Comparison of ENCODE assay signal across 9 cellular contexts in genomic region chr2:174012347-174013309, GRCh38. TPM values are rescaled to one million over a fixed set of nuclear protein-coding genes. Genes with fewer than 3 reads are reported as not detected.
A peak's percentile ranks its signal among the peaks of the same experiment; 100 is the strongest.
DNase-seq lines count a peak whose midpoint lies in the region; ATAC-seq, FAIRE-seq and TF ChIP-seq lines count a peak whose summit lies in the region.
"Had no signal": no experiment of that assay in that cellular context is flagged by ENCODE, and none has a peak within 500 bp of the region (broad histone marks: within the 10 kb centered on the region; RNA-seq: fewer than 3 reads in every experiment).

No MANE protein-coding gene starts in this region.

- H3K27ac ChIP-seq in caudate nucleus (ENCODE audit: low read depth, low read length), result peak overlapping the region; percentile 76
- peak overlapping the region; percentile 8 for H3K27ac ChIP-seq in keratinocyte (ENCODE audit: control insufficient read depth, insufficient read depth, low read length)
- H3K27ac ChIP-seq: KMS-11 had no signal

- dilution Hi-C loops in keratinocyte (cut with MboI; ENCODE audit: extremely low pct_ligation_motif_present, low sequenced_read_pairs), result no loop called here

- peaks cover 11% of the 10 kb centered on the region for H3K4me1 ChIP-seq in keratinocyte (ENCODE audit: control insufficient read depth, extremely low read depth, insufficient read depth, low read length)

- peak in 36 of 61 donors; percentile 13 to 62 (median 31) for DNase-seq in caudate nucleus (lab: John Stamatoyannopoulos, UW)
- no peak for DNase-seq in keratinocyte (ENCODE audit: low read depth, low spot score)
- DNase-seq in stimulated activated CD4-positive, alpha-beta T cell treated with anti-CD3 and anti-CD28 coated beads, Interleukin-1b, Interleukin-23, amount 100 ng/mL, for 4 hours (ENCODE audit: low read depth in 2 of 2), result peak; percentile 15 to 17

- H4K20me1 ChIP-seq in keratinocyte (ENCODE audit: control insufficient read depth, extremely low read depth, insufficient read depth, low read length), result no peaks in the 10 kb centered on the region

- no peak for FAIRE-seq in keratinocyte (lab: Jason Lieb, UNC)

- peak overlapping the region; percentile 58 for H3K9ac ChIP-seq in keratinocyte (ENCODE audit: control insufficient read depth, extremely low read depth, insufficient read depth, low read length)
- H3K9ac ChIP-seq: KMS-11 had no signal

- peak overlapping the region; percentile 94 for H2AFZ ChIP-seq in keratinocyte (ENCODE audit: control insufficient read depth, low read length)

- H3K79me2 ChIP-seq in keratinocyte (ENCODE audit: control insufficient read depth, insufficient read depth, low read length), result no peaks in the 10 kb centered on the region

- no peaks in the 10 kb centered on the region for H3K9me1 ChIP-seq in keratinocyte (ENCODE audit: control insufficient read depth, extremely low read depth, insufficient read depth, low read length)

- H3K4me2 ChIP-seq in keratinocyte (ENCODE audit: control insufficient read depth, extremely low read depth, insufficient read depth, low read depth, low read length), result peak overlapping the region; percentile 73
- H3K4me2 ChIP-seq: KMS-11 had no signal

- TF ChIP-seq CTCF in WI38 (IDR thresholded peaks at IDR 0.05; ENCODE audit: low read depth, low read length) (no peak), keratinocyte (optimal IDR thresholded peaks at IDR 0.05 in 1 of 3, IDR thresholded peaks at IDR 0.05 in 1 of 3, conservative IDR thresholded peaks at IDR 0.05 in 1 of 3; ENCODE audit: extremely low read depth in 1 of 3, insufficient read depth in 2 of 3, low read length in 3 of 3) (no peak)

- no peaks in the 10 kb centered on the region for H3K27me3 ChIP-seq in keratinocyte (ENCODE audit: control insufficient read depth, extremely low read depth, insufficient read depth, low read length)

- peak; percentile 56 for ATAC-seq in GM18498 (IDR thresholded peaks at IDR 0.05; ENCODE audit: unreplicated experiment)
- ATAC-seq in GM21723 (IDR thresholded peaks at IDR 0.05; ENCODE audit: unreplicated experiment), result no peak
- ATAC-seq in HG03521 (IDR thresholded peaks at IDR 0.05; ENCODE audit: unreplicated experiment), result no peak
- no peak for ATAC-seq in HG03108 (IDR thresholded peaks at IDR 0.05; ENCODE audit: unreplicated experiment)

- H3K4me3 ChIP-seq in WI38 (ENCODE audit: low read depth, low read length) (peak overlapping the region; percentile 45), keratinocyte (ENCODE audit: control insufficient read depth in 2 of 3, extremely low read depth in 1 of 3, insufficient read depth in 2 of 3, low read depth in 1 of 3, low read length in 3 of 3) (peak overlapping the region in 2 of 3 experiments; percentile 29 to 56)

- H3K9me3 ChIP-seq in keratinocyte (ENCODE audit: control insufficient read depth, low read depth, low read length), result no peaks in the 10 kb centered on the region

- H3K36me3 ChIP-seq in keratinocyte (ENCODE audit: control insufficient read depth in 2 of 2, extremely low read depth in 1 of 2, insufficient read depth in 2 of 2, low read length in 2 of 2), result no peaks in the 10 kb centered on the region

RNA-seq across cellular contexts. Expression of gene SP3, which starts 47.5 kb away (rescaled TPM):
- 31.9 to 46.7 TPM (median 39.3 TPM) in 3 replicates for polyA plus RNA-seq in keratinocyte
- polyA plus RNA-seq in keratinocyte (2011; ENCODE audit: low read depth), result 14.9 TPM
- 13.6 and 34.9 TPM in 2 replicates for polyA plus RNA-seq in keratinocyte (2011; cell fraction: cytosol; rRNA removed)
- polyA plus RNA-seq in keratinocyte (2011; cell fraction: nucleus; rRNA removed), result 27.6 and 29.2 TPM in 2 replicates
- 24.9 and 25.4 TPM in 2 replicates for polyA plus RNA-seq in keratinocyte (2012; ENCODE audit: low replicate concordance)
- 25.9 to 93.0 TPM (median 54.3 TPM) in 3 replicates for polyA minus RNA-seq in keratinocyte
- polyA minus RNA-seq in keratinocyte (2011; cell fraction: cytosol; rRNA and poly(A)+ RNA removed), result 17.8 TPM
- 35.9 and 68.2 TPM in 2 replicates for polyA minus RNA-seq in keratinocyte (2011; cell fraction: nucleus; rRNA and poly(A)+ RNA removed)
